In genomic region chr2:189580267-189580661, GRCh38 we compare ENCODE assay signal across 8 cellular contexts. TPM values are rescaled to one million over a fixed set of nuclear protein-coding genes. Genes with fewer than 3 reads are reported as not detected.
A peak's percentile ranks its signal among the peaks of the same experiment; 100 is the strongest.
DNase-seq lines count a peak whose midpoint lies in the region; ATAC-seq and TF ChIP-seq lines count a peak whose summit lies in the region.

No MANE protein-coding gene starts in this region.

- H3K27ac Mint-ChIP-seq in activated naive CD8-positive, alpha-beta T cell, result no peak overlapping the region

- H3K4me3 Mint-ChIP-seq in activated naive CD8-positive, alpha-beta T cell, result peak overlapping the region; percentile 83

- H3K27ac ChIP-seq in gastrocnemius medialis, result peak overlapping the region; percentile 87 to 93 (median 89)

- H3K36me3 ChIP-seq in gastrocnemius medialis, result no peaks in the 10 kb centered on the region

- peaks cover 12% of the 10 kb centered on the region for H3K27me3 Mint-ChIP-seq in activated naive CD8-positive, alpha-beta T cell

- intact Hi-C loops in gastrocnemius medialis (cut with DNase I; ENCODE audit: low total_unique reads), result loop anchor here (2.0 to 5.0 kb wide), 3 partner anchors 33 to 138 kb away; partner anchors contain the start of gene WDR75

- no peaks in the 10 kb centered on the region for H3K9me3 Mint-ChIP-seq in activated naive CD8-positive, alpha-beta T cell (ENCODE audit: low read depth)

- peaks cover 30% of the 10 kb centered on the region for H3K4me1 Mint-ChIP-seq in activated naive CD8-positive, alpha-beta T cell (ENCODE audit: low read depth)

- no peaks in the 10 kb centered on the region for H3K27me3 ChIP-seq in gastrocnemius medialis

- in situ Hi-C loops in gastrocnemius medialis (cut with MboI; ENCODE audit: low sequenced_read_pairs in 4 of 4), result no loop called here

- TF ChIP-seq CTCF in gastrocnemius medialis (IDR thresholded peaks at IDR 0.05 in 4 of 5, conservative IDR thresholded peaks at IDR 0.05 in 1 of 5), result no peak

- no peaks in the 10 kb centered on the region for H3K9me3 ChIP-seq in gastrocnemius medialis

- TF ChIP-seq POLR2A in gastrocnemius medialis (IDR thresholded peaks at IDR 0.05), result no peak

- ATAC-seq in GM21367 (IDR thresholded peaks at IDR 0.05; ENCODE audit: unreplicated experiment) (peak; percentile 26), gastrocnemius medialis (peak; percentile 46 to 60)

- H3K36me3 Mint-ChIP-seq in activated naive CD8-positive, alpha-beta T cell, result no peaks in the 10 kb centered on the region

- DNase-seq in AG08396 (ENCODE audit: low spot score) (peak; percentile 24), NCI-H2227 (lab: John Stamatoyannopoulos, UW; ENCODE audit: unreplicated experiment) (peak; percentile 66), gastrocnemius medialis (peak in 1 of 2 donors; percentile 25), occipital lobe (lab: John Stamatoyannopoulos, UW) (no peak), NCI-H524 treated with DMSO at 0.1 percent for 48 hours (lab: John Stamatoyannopoulos, UW) (no peak)

- peaks cover 46 to 50% of the 10 kb centered on the region in 2 donors for H3K4me1 ChIP-seq in gastrocnemius medialis

- peak overlapping the region; percentile 48 for H3K4me3 ChIP-seq in iPS-11a (ENCODE audit: low read depth, low read length)
- H3K4me3 ChIP-seq in gastrocnemius medialis, result peak overlapping the region; percentile 66 to 93 (median 79)

RNA-seq across cellular contexts. Expression of gene SLC40A1, which starts 0.3 kb away (rescaled TPM):
- total RNA-seq in gastrocnemius medialis (10 to 100 TPM; 24.8 to 81.8 (median 37.4) TPM), occipital lobe (43.0 TPM)

Comparison
In these comparisons a context has a peak if more than half of its experiments do, and no peak if none do; other contexts are left out.
1. DNase-seq: peak in AG08396 (single experiment) and NCI-H2227 (single experiment); none in occipital lobe (single experiment) and NCI-H524 treated with DMSO at 0.1 percent for 48 hours (single experiment).